In genomic region chr5:43773032-43773830, GRCh38 we compare ENCODE assay signal across 1 cellular context.
TF ChIP-seq lines count a peak whose summit lies in the region.

No MANE protein-coding gene starts in this region.

TF ChIP-seq in GM23338, 12 proteins besides CTCF, POLR2A, EP300 and RAD21 (continued from another document):
- TF ChIP-seq, protein P1, sequence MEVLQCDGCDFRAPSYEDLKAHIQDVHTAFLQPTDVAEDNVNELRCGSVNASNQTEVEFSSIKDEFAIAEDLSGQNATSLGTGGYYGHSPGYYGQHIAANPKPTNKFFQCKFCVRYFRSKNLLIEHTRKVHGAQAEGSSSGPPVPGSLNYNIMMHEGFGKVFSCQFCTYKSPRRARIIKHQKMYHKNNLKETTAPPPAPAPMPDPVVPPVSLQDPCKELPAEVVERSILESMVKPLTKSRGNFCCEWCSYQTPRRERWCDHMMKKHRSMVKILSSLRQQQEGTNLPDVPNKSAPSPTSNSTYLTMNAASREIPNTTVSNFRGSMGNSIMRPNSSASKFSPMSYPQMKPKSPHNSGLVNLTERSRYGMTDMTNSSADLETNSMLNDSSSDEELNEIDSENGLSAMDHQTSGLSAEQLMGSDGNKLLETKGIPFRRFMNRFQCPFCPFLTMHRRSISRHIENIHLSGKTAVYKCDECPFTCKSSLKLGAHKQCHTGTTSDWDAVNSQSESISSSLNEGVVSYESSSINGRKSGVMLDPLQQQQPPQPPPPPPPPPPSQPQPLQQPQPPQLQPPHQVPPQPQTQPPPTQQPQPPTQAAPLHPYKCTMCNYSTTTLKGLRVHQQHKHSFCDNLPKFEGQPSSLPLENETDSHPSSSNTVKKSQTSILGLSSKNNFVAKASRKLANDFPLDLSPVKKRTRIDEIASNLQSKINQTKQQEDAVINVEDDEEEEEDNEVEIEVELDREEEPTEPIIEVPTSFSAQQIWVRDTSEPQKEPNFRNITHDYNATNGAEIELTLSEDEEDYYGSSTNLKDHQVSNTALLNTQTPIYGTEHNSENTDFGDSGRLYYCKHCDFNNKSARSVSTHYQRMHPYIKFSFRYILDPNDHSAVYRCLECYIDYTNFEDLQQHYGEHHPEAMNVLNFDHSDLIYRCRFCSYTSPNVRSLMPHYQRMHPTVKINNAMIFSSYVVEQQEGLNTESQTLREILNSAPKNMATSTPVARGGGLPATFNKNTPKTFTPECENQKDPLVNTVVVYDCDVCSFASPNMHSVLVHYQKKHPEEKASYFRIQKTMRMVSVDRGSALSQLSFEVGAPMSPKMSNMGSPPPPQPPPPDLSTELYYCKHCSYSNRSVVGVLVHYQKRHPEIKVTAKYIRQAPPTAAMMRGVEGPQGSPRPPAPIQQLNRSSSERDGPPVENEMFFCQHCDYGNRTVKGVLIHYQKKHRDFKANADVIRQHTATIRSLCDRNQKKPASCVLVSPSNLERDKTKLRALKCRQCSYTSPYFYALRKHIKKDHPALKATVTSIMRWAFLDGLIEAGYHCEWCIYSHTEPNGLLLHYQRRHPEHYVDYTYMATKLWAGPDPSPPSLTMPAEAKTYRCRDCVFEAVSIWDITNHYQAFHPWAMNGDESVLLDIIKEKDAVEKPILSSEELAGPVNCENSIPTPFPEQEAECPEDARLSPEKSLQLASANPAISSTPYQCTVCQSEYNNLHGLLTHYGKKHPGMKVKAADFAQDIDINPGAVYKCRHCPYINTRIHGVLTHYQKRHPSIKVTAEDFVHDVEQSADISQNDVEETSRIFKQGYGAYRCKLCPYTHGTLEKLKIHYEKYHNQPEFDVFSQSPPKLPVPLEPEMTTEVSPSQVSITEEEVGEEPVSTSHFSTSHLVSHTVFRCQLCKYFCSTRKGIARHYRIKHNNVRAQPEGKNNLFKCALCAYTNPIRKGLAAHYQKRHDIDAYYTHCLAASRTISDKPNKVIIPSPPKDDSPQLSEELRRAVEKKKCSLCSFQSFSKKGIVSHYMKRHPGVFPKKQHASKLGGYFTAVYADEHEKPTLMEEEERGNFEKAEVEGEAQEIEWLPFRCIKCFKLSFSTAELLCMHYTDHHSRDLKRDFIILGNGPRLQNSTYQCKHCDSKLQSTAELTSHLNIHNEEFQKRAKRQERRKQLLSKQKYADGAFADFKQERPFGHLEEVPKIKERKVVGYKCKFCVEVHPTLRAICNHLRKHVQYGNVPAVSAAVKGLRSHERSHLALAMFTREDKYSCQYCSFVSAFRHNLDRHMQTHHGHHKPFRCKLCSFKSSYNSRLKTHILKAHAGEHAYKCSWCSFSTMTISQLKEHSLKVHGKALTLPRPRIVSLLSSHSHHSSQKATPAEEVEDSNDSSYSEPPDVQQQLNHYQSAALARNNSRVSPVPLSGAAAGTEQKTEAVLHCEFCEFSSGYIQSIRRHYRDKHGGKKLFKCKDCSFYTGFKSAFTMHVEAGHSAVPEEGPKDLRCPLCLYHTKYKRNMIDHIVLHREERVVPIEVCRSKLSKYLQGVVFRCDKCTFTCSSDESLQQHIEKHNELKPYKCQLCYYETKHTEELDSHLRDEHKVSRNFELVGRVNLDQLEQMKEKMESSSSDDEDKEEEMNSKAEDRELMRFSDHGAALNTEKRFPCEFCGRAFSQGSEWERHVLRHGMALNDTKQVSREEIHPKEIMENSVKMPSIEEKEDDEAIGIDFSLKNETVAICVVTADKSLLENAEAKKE (CRISPR knock-in tag; IDR thresholded peaks at IDR 0.05), result no peak
- no peak for TF ChIP-seq EZH2phosphoT487 (IDR thresholded peaks at IDR 0.05; ENCODE audit: unreplicated experiment)
- no peak for TF ChIP-seq POLR2AphosphoS5 (IDR thresholded peaks at IDR 0.05; ENCODE audit: low read depth)
- TF ChIP-seq ZNF114 (CRISPR knock-in tag; IDR thresholded peaks at IDR 0.05), result no peak
- TF ChIP-seq CREB1 (CRISPR knock-in tag; IDR thresholded peaks at IDR 0.05; ENCODE audit: low read depth), result no peak
- no peak for TF ChIP-seq STAT1 (IDR thresholded peaks at IDR 0.05; ENCODE audit: unreplicated experiment)
- no peak for TF ChIP-seq ETS1 (IDR thresholded peaks at IDR 0.05)
- TF ChIP-seq NANOG (IDR thresholded peaks at IDR 0.05; ENCODE audit: borderline replicate concordance), result no peak
